1 cellular context compared by ENCODE assay signal in genomic region chr1:1001631-1002300, GRCh38.
A peak's percentile ranks its signal among the peaks of the same experiment; 100 is the strongest.
TF ChIP-seq lines count a peak whose summit lies in the region.

No MANE protein-coding gene starts in this region.

TF ChIP-seq in HepG2, 621 proteins besides CTCF, POLR2A, EP300 and RAD21 (continued from another document and continues in another):
- TF ChIP-seq UBTF (CRISPR knock-in tag; IDR thresholded peaks at IDR 0.05) (peak; percentile 94), GATA4 (IDR thresholded peaks at IDR 0.05; ENCODE audit: borderline replicate concordance, low read depth) (no peak), ZMAT3 (CRISPR knock-in tag; conservative IDR thresholded peaks at IDR 0.05) (no peak), ETS1 (CRISPR knock-in tag; IDR thresholded peaks at IDR 0.05) (no peak), KDM5B (CRISPR knock-in tag; IDR thresholded peaks at IDR 0.05; ENCODE audit: borderline replicate concordance) (peak; percentile 35; the same call in 1 of the 2 replicates), ZBTB7A (CRISPR knock-in tag; IDR thresholded peaks at IDR 0.05) (no peak), AGO1 (IDR thresholded peaks at IDR 0.05; ENCODE audit: low read depth, low read length, poor library complexity, severe bottlenecking) (peak; percentile 94), MXD3 (CRISPR knock-in tag; IDR thresholded peaks at IDR 0.05) (peak; percentile 48; the same call in 1 of the 2 replicates), KIAA2018 (CRISPR knock-in tag; IDR thresholded peaks at IDR 0.05; ENCODE audit: borderline replicate concordance) (no peak), KDM5A (IDR thresholded peaks at IDR 0.05; ENCODE audit: borderline replicate concordance, low read length) (no peak), ZNF260 (CRISPR knock-in tag; IDR thresholded peaks at IDR 0.05; ENCODE audit: borderline replicate concordance, low read depth) (no peak), PPARG (CRISPR knock-in tag; conservative IDR thresholded peaks at IDR 0.05) (no peak), ZNF143 (CRISPR knock-in tag; IDR thresholded peaks at IDR 0.05) (no peak), KAT2B (IDR thresholded peaks at IDR 0.05; ENCODE audit: borderline replicate concordance, low read depth, low read length) (no peak), THAP9 (CRISPR knock-in tag; IDR thresholded peaks at IDR 0.05; ENCODE audit: borderline replicate concordance) (no peak), SAP130 (CRISPR knock-in tag; IDR thresholded peaks at IDR 0.05; ENCODE audit: low read depth) (peak; percentile 70), ZC3H13 (CRISPR knock-in tag; IDR thresholded peaks at IDR 0.05) (peak; percentile 28; the same call in 1 of the 2 replicates), ZNF205 (CRISPR knock-in tag; IDR thresholded peaks at IDR 0.05) (no peak; the same call in 1 of the 2 replicates), BRD4 (CRISPR knock-in tag; IDR thresholded peaks at IDR 0.05) (peak; percentile 50; the same call in 1 of the 2 replicates), ESRRA (CRISPR knock-in tag; IDR thresholded peaks at IDR 0.05; ENCODE audit: low read depth) (no peak), YEATS2 (CRISPR knock-in tag; IDR thresholded peaks at IDR 0.05; ENCODE audit: borderline replicate concordance) (peak; percentile 43), ZNF883 (CRISPR knock-in tag; IDR thresholded peaks at IDR 0.05; ENCODE audit: not compliant biosample characterization) (peak; percentile 48), PITX1 (CRISPR knock-in tag; IDR thresholded peaks at IDR 0.05) (no peak), TGIF2 (CRISPR knock-in tag; IDR thresholded peaks at IDR 0.05) (no peak), NFKBIZ (CRISPR knock-in tag; IDR thresholded peaks at IDR 0.05) (no peak), STAG1 (CRISPR knock-in tag; IDR thresholded peaks at IDR 0.05) (peak; percentile 54), RFX1 (IDR thresholded peaks at IDR 0.05) (no peak), WIZ (CRISPR knock-in tag; IDR thresholded peaks at IDR 0.05) (no peak), ZBTB20 (CRISPR knock-in tag; IDR thresholded peaks at IDR 0.05; ENCODE audit: borderline replicate concordance, low read depth) (no peak), KLF16 (CRISPR knock-in tag; IDR thresholded peaks at IDR 0.05) (peak in 1 of 2 experiments; percentile 40; a peak in 1 of 4 replicates), ATF2 (CRISPR knock-in tag; IDR thresholded peaks at IDR 0.05) (peak; percentile 41; the same call in 1 of the 2 replicates), AHDC1 (CRISPR knock-in tag; IDR thresholded peaks at IDR 0.05; ENCODE audit: borderline replicate concordance) (no peak), PHB2 (IDR thresholded peaks at IDR 0.05; ENCODE audit: partially characterized antibody) (no peak), FIP1L1 (IDR thresholded peaks at IDR 0.05; ENCODE audit: borderline replicate concordance, insufficient read depth, low read depth, low read length) (no peak), PRMT3 (CRISPR knock-in tag; IDR thresholded peaks at IDR 0.05; ENCODE audit: borderline replicate concordance, low read depth) (no peak), ZSCAN29 (CRISPR knock-in tag; conservative IDR thresholded peaks at IDR 0.05) (no peak)
